Comparison of ENCODE assay signal across 9 cellular contexts in the genomic region with DNA sequence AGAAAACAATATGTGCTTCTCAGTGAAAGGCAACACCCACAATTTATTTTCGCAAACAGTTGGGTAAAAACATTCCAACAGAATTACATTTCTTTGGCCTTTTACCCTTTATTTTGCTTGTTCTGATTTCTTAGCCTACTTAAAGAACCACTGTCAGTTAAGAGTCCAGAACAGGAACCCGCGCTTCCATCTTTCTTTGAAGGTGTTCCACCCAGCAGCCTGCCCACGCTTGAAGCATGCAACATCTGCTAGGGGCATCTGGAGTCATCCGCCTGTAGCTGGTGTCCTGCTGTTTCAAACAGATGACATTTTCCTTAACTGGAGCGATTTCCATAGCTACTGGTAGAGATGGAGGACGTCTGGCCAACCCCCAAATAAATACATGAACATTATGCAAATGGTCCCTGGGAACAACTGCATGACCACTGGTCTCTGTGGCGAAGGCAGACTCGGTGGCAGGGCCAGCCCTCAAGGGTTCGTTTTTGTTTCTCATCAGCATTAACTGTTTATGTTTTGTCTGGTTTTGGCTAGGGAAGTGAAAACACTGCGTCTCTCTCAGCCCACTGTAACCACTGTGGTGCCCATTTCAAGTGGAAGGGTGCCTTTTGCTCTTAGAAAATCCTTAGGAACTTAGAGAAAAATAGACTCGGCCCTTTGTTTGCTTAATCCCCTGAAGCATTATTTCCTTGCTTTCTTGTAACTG. TPM values are rescaled to one million over a fixed set of nuclear protein-coding genes. Genes with fewer than 3 reads are reported as not detected.
DNase-seq lines count a peak whose midpoint lies in the region; ATAC-seq lines count a peak whose summit lies in the region.
"Had no signal": no experiment of that assay in that cellular context is flagged by ENCODE, and none has a peak within 500 bp of the region (broad histone marks: within the 10 kb centered on the region; RNA-seq: fewer than 3 reads in every experiment).

No MANE protein-coding gene starts in this region.

- peak; percentile 86 for ATAC-seq in GM21723 (IDR thresholded peaks at IDR 0.05; ENCODE audit: unreplicated experiment)
- ATAC-seq in natural killer cell treated with Interleukin-12 subunit alpha and Interleukin-12 subunit beta and Interleukin-15 and Interleukin-18, amount 100 ng/mL, for 72 hours = no peak

- no peak overlapping the region for H3K4me3 Mint-ChIP-seq in natural killer cell treated with Interleukin-12 subunit alpha and Interleukin-12 subunit beta and Interleukin-15 and Interleukin-18, amount 100 ng/mL, for 72 hours

- H3K4me1 Mint-ChIP-seq in natural killer cell treated with Interleukin-12 subunit alpha and Interleukin-12 subunit beta and Interleukin-15 and Interleukin-18, amount 100 ng/mL, for 72 hours (ENCODE audit: low read depth in 2 of 2) = no peaks in the 10 kb centered on the region

- DNase-seq in ELF-1 (ENCODE audit: low read depth, low spot score) (peak; percentile 8), NCI-H2171 treated with DMSO at 0.1 percent for 48 hours (lab: John Stamatoyannopoulos, UW) (peak; percentile 93), islet precursor cell (peak; percentile 53), mesenteric fat pad (ENCODE audit: low spot score) (no peak), kidney glomerular epithelial cell (lab: John Stamatoyannopoulos, UW) (no peak)
- DNase-seq in natural killer cell treated with Interleukin-12 subunit alpha and Interleukin-12 subunit beta and Interleukin-15 and Interleukin-18, amount 100 ng/mL, for 72 hours (ENCODE audit: low spot score) = no peak
- DNase-seq in activated CD4-positive, alpha-beta T cell treated with anti-CD3 and anti-CD28 coated beads for 48 hours = no peak

- H3K27ac Mint-ChIP-seq in natural killer cell treated with Interleukin-12 subunit alpha and Interleukin-12 subunit beta and Interleukin-15 and Interleukin-18, amount 100 ng/mL, for 72 hours = no peak overlapping the region

- H3K36me3 Mint-ChIP-seq in natural killer cell treated with Interleukin-12 subunit alpha and Interleukin-12 subunit beta and Interleukin-15 and Interleukin-18, amount 100 ng/mL, for 72 hours = no peaks in the 10 kb centered on the region

- H3K27me3 Mint-ChIP-seq in natural killer cell treated with Interleukin-12 subunit alpha and Interleukin-12 subunit beta and Interleukin-15 and Interleukin-18, amount 100 ng/mL, for 72 hours = peaks cover 43 to 52% of the 10 kb centered on the region in 2 donors

- peaks cover 6% of the 10 kb centered on the region for H3K9me3 Mint-ChIP-seq in natural killer cell treated with Interleukin-12 subunit alpha and Interleukin-12 subunit beta and Interleukin-15 and Interleukin-18, amount 100 ng/mL, for 72 hours

RNA-seq across cellular contexts. Expression of a gene that starts 51.6 kb away (rescaled TPM):
- total RNA-seq in mesenteric fat pad = 418 TPM
- not detected for total RNA-seq in natural killer cell treated with Interleukin-12 subunit alpha and Interleukin-12 subunit beta and Interleukin-15 and Interleukin-18, amount 100 ng/mL, for 72 hours
- total RNA-seq: T-helper 1 cell treated with Interleukin-12 subunit alpha and Interleukin-12 subunit beta and Interleukin-4 antibody, amounts not matched to agents 30 ng/mL and 1 ng/mL, for 36 hours had no signal

Comparison
In these comparisons a context has a peak if more than half of its experiments do, and no peak if none do; other contexts are left out.
1. DNase-seq: peak in ELF-1 (single experiment), NCI-H2171 treated with DMSO at 0.1 percent for 48 hours (single experiment) and islet precursor cell (single experiment); none in mesenteric fat pad (single experiment), natural killer cell treated with Interleukin-12 subunit alpha and Interleukin-12 subunit beta and Interleukin-15 and Interleukin-18, amount 100 ng/mL, for 72 hours (single experiment), activated CD4-positive, alpha-beta T cell treated with anti-CD3 and anti-CD28 coated beads for 48 hours (single experiment) and kidney glomerular epithelial cell (single experiment).
2. RNA of a gene that starts 51.6 kb away (total RNA-seq): 418 TPM in mesenteric fat pad (single experiment); not detected in natural killer cell treated with Interleukin-12 subunit alpha and Interleukin-12 subunit beta and Interleukin-15 and Interleukin-18, amount 100 ng/mL, for 72 hours; every median in the first group is over 100 times any median in the second.